In genomic region chr17:40818733-40819527, GRCh38 we compare ENCODE assay signal across 8 cellular contexts. TPM values are rescaled to one million over a fixed set of nuclear protein-coding genes. Genes with fewer than 3 reads are reported as not detected.
DNase-seq lines count a peak whose midpoint lies in the region; ATAC-seq, FAIRE-seq and TF ChIP-seq lines count a peak whose summit lies in the region.

No MANE protein-coding gene starts in this region.

- TF ChIP-seq CTCF in kidney (IDR thresholded peaks at IDR 0.05; ENCODE audit: borderline replicate concordance, extremely low read depth, insufficient read depth): no peak

- H3K9ac ChIP-seq in kidney (ENCODE audit: low read length in 2 of 2): peak overlapping the region; percentile 58 to 69

- peaks cover 0 to 2% of the 10 kb centered on the region in 2 donors for H3K36me3 ChIP-seq in kidney (ENCODE audit: control insufficient read depth in 1 of 2, insufficient read depth in 2 of 2, low read length in 2 of 2)

- no peak for FAIRE-seq in kidney (lab: Jason Lieb, UNC)

- peak overlapping the region; percentile 95 for H3K4me3 ChIP-seq in kidney (ENCODE audit: low read length in 2 of 2)

- intact Hi-C loops in kidney (cut with DNase I): no loop called here

- H3K4me1 ChIP-seq in kidney (ENCODE audit: control insufficient read depth in 1 of 2, insufficient read depth in 1 of 2, low read depth in 1 of 2, low read length in 2 of 2): peaks cover 0 to 4% of the 10 kb centered on the region in 2 donors

- DNase-seq in NCI-H2029 (lab: John Stamatoyannopoulos, UW) (peak; percentile 58), NCI-H2029 treated with DMSO at 0.1 percent for 48 hours (lab: John Stamatoyannopoulos, UW) (no peak), NCI-H226 (peak; percentile 75), kidney (peak; percentile 92)
- peak; percentile 69 for DNase-seq in activated CD4-positive, CD25-positive, alpha-beta regulatory T cell treated with anti-CD3 and anti-CD28 coated beads, Interleukin-2, amount 50 U/mL, for 16 hours (ENCODE audit: low read depth, low spot score)
- peak; percentile 80 for DNase-seq in central memory CD4-positive, alpha-beta T cell
- DNase-seq in stimulated activated CD4-positive, alpha-beta T cell treated with anti-CD3 and anti-CD28 coated beads, Interleukin-15, amount 100 ng/mL, for 1 hour (ENCODE audit: low read depth in 1 of 2, low spot score in 1 of 2): peak; percentile 65 to 76

- peak overlapping the region; percentile 83 to 92 for H3K27ac ChIP-seq in kidney (ENCODE audit: low read depth in 2 of 2, low read length in 2 of 2)

- peak; percentile 87 for ATAC-seq in HG03066 (IDR thresholded peaks at IDR 0.05; ENCODE audit: low read depth, unreplicated experiment)

- no peaks in the 10 kb centered on the region for H3K9me3 ChIP-seq in kidney (ENCODE audit: control insufficient read depth in 1 of 2, low read length in 2 of 2)

RNA-seq across cellular contexts. Expression of gene KRT10, which starts 3.5 kb away (rescaled TPM):
- 47.9 TPM for total RNA-seq in kidney
- polyA plus RNA-seq in kidney (ENCODE audit: insufficient read depth, low read depth, low replicate concordance): 50.9 TPM

RNA-seq across cellular contexts. Expression of gene KRT28, which starts 19.2 kb away (rescaled TPM):
- not detected for total RNA-seq in kidney
- not detected for polyA plus RNA-seq in kidney (ENCODE audit: insufficient read depth, low read depth, low replicate concordance)

RNA-seq across cellular contexts. Expression of gene KRT27, which starts 36.6 kb away (rescaled TPM):
- total RNA-seq in kidney: not detected
- not detected for polyA plus RNA-seq in kidney (ENCODE audit: insufficient read depth, low read depth, low replicate concordance)

RNA-seq across cellular contexts. Expression of gene KRT26, which starts 46.9 kb away (rescaled TPM):
- not detected for total RNA-seq in kidney
- polyA plus RNA-seq in kidney (ENCODE audit: insufficient read depth, low read depth, low replicate concordance): not detected

RNA-seq across cellular contexts. Expression of gene KRT12, which starts 48.1 kb away (rescaled TPM):
- not detected for total RNA-seq in kidney
- polyA plus RNA-seq in kidney (ENCODE audit: insufficient read depth, low read depth, low replicate concordance): not detected
